Comparison of ENCODE assay signal across 1 cellular context in the genomic region with DNA sequence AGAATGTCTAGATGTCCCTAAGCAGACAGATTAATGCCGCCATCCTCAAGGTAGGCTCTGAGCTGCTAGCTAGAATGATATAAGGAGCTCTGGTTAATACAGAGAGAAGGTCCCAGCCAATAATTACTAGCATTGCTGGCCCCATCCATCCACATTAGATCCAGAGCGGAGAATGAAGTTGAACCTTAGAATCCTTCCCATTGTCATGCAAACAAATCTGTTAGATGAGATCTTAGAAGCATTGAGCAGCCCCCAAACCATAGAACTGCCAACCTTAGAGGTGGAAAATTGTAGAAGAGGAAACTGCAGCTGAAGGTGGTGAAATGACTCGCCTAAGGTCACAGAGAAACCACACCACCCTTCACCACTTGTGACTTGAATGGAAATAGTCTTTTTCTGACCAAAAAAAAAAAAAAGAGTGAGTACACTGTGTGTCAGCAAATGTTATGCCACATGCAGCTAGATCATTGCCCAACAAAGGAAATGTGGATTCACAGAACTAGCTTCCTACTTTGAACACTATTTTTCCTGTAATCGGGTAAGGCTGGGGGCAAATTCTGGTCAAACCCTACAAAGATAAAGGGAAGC.
TF ChIP-seq lines count a peak whose summit lies in the region.

No MANE protein-coding gene starts in this region.

TF ChIP-seq in GM12878, 131 proteins besides CTCF, POLR2A, EP300 and RAD21 (continued from another document and continues in another):
- TF ChIP-seq PML (IDR thresholded peaks at IDR 0.05; ENCODE audit: low read length), result 0 out of 2 replicates have a peak, but pooled peaks have one; percentile 70
- no peak for TF ChIP-seq HDAC2 (IDR thresholded peaks at IDR 0.05)
- no peak for TF ChIP-seq SMARCA5 (IDR thresholded peaks at IDR 0.05)
- TF ChIP-seq SMAD5 (IDR thresholded peaks at IDR 0.05; ENCODE audit: low read depth), result no peak
- TF ChIP-seq NRF1 (conservative IDR thresholded peaks at IDR 0.05; ENCODE audit: low read depth, low read length), result no peak
- TF ChIP-seq YY1 (IDR thresholded peaks at IDR 0.05; ENCODE audit: low read depth, low read length), result peak; percentile 42; the same call in 1 of the 2 replicates
- TF ChIP-seq BCL3 (IDR thresholded peaks at IDR 0.05; ENCODE audit: borderline replicate concordance, insufficient read depth, low read depth, low read length, poor library complexity, severe bottlenecking), result peak; percentile 51
- peak; percentile 99 for TF ChIP-seq RUNX3 (IDR thresholded peaks at IDR 0.05; ENCODE audit: low read length)
- TF ChIP-seq TARDBP (IDR thresholded peaks at IDR 0.05; ENCODE audit: borderline replicate concordance), result no peak
- TF ChIP-seq IKZF2 (IDR thresholded peaks at IDR 0.05), result peak; percentile 81 to 88
- TF ChIP-seq EED (IDR thresholded peaks at IDR 0.05; ENCODE audit: low read depth), result peak; percentile 89
- TF ChIP-seq SPI1 (IDR thresholded peaks at IDR 0.05; ENCODE audit: borderline replicate concordance, insufficient read depth, low read depth, low read length), result peak; percentile 38; the same call in 1 of the 2 replicates
- no peak for TF ChIP-seq RBBP5 (conservative IDR thresholded peaks at IDR 0.05)
- TF ChIP-seq JUNB (IDR thresholded peaks at IDR 0.05), result peak; percentile 93
- TF ChIP-seq, protein P1, sequence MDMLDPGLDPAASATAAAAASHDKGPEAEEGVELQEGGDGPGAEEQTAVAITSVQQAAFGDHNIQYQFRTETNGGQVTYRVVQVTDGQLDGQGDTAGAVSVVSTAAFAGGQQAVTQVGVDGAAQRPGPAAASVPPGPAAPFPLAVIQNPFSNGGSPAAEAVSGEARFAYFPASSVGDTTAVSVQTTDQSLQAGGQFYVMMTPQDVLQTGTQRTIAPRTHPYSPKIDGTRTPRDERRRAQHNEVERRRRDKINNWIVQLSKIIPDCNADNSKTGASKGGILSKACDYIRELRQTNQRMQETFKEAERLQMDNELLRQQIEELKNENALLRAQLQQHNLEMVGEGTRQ (IDR thresholded peaks at IDR 0.05; ENCODE audit: borderline replicate concordance, low read depth, low read length), result no peak
- no peak for TF ChIP-seq RFX5 (IDR thresholded peaks at IDR 0.05; ENCODE audit: low read depth, low read length)
- TF ChIP-seq USF1 (IDR thresholded peaks at IDR 0.05; ENCODE audit: borderline replicate concordance, extremely low read length, insufficient read depth, low read depth, low read length), result no peak
- no peak for TF ChIP-seq POLR2AphosphoS5 (IDR thresholded peaks at IDR 0.05; ENCODE audit: low read length)
- no peak for TF ChIP-seq ZNF217 (IDR thresholded peaks at IDR 0.05)
- TF ChIP-seq GATAD2B (conservative IDR thresholded peaks at IDR 0.05; ENCODE audit: low read depth), result no peak
- no peak for TF ChIP-seq MYB (IDR thresholded peaks at IDR 0.05; ENCODE audit: borderline replicate concordance, low read depth, low read length)
- no peak for TF ChIP-seq ZNF687 (IDR thresholded peaks at IDR 0.05)
- TF ChIP-seq BACH1 (IDR thresholded peaks at IDR 0.05; ENCODE audit: borderline replicate concordance), result 0 out of 2 replicates have a peak, but pooled peaks have one; percentile 59
- no peak for TF ChIP-seq SRF (IDR thresholded peaks at IDR 0.05; ENCODE audit: low read depth in 2 of 2, low read length in 2 of 2)
- TF ChIP-seq EZH2 (IDR thresholded peaks at IDR 0.05; ENCODE audit: borderline replicate concordance, control insufficient read depth, low read depth, low read length), result no peak
- TF ChIP-seq IKZF1 (conservative IDR thresholded peaks at IDR 0.05), result peak; percentile 73; the same call in 1 of the 2 replicates
- TF ChIP-seq CHD1 (IDR thresholded peaks at IDR 0.05; ENCODE audit: low read depth, low read length), result no peak
- no peak for TF ChIP-seq SMAD1 (IDR thresholded peaks at IDR 0.05; ENCODE audit: low read depth, partially characterized antibody)
- no peak for TF ChIP-seq BCLAF1 (IDR thresholded peaks at IDR 0.05)
- TF ChIP-seq TCF12 (IDR thresholded peaks at IDR 0.05; ENCODE audit: low read depth, low read length), result peak; percentile 87
- TF ChIP-seq E2F4 (IDR thresholded peaks at IDR 0.05; ENCODE audit: low read depth, low read length), result no peak
- TF ChIP-seq, protein P2, sequence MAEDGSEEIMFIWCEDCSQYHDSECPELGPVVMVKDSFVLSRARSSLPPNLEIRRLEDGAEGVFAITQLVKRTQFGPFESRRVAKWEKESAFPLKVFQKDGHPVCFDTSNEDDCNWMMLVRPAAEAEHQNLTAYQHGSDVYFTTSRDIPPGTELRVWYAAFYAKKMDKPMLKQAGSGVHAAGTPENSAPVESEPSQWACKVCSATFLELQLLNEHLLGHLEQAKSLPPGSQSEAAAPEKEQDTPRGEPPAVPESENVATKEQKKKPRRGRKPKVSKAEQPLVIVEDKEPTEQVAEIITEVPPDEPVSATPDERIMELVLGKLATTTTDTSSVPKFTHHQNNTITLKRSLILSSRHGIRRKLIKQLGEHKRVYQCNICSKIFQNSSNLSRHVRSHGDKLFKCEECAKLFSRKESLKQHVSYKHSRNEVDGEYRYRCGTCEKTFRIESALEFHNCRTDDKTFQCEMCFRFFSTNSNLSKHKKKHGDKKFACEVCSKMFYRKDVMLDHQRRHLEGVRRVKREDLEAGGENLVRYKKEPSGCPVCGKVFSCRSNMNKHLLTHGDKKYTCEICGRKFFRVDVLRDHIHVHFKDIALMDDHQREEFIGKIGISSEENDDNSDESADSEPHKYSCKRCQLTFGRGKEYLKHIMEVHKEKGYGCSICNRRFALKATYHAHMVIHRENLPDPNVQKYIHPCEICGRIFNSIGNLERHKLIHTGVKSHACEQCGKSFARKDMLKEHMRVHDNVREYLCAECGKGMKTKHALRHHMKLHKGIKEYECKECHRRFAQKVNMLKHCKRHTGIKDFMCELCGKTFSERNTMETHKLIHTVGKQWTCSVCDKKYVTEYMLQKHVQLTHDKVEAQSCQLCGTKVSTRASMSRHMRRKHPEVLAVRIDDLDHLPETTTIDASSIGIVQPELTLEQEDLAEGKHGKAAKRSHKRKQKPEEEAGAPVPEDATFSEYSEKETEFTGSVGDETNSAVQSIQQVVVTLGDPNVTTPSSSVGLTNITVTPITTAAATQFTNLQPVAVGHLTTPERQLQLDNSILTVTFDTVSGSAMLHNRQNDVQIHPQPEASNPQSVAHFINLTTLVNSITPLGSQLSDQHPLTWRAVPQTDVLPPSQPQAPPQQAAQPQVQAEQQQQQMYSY (CRISPR knock-in tag; IDR thresholded peaks at IDR 0.05), result no peak
- TF ChIP-seq MEF2B (IDR thresholded peaks at IDR 0.05; ENCODE audit: partially characterized antibody, poor library complexity, severe bottlenecking), result peak; percentile 73
- TF ChIP-seq, protein P3, sequence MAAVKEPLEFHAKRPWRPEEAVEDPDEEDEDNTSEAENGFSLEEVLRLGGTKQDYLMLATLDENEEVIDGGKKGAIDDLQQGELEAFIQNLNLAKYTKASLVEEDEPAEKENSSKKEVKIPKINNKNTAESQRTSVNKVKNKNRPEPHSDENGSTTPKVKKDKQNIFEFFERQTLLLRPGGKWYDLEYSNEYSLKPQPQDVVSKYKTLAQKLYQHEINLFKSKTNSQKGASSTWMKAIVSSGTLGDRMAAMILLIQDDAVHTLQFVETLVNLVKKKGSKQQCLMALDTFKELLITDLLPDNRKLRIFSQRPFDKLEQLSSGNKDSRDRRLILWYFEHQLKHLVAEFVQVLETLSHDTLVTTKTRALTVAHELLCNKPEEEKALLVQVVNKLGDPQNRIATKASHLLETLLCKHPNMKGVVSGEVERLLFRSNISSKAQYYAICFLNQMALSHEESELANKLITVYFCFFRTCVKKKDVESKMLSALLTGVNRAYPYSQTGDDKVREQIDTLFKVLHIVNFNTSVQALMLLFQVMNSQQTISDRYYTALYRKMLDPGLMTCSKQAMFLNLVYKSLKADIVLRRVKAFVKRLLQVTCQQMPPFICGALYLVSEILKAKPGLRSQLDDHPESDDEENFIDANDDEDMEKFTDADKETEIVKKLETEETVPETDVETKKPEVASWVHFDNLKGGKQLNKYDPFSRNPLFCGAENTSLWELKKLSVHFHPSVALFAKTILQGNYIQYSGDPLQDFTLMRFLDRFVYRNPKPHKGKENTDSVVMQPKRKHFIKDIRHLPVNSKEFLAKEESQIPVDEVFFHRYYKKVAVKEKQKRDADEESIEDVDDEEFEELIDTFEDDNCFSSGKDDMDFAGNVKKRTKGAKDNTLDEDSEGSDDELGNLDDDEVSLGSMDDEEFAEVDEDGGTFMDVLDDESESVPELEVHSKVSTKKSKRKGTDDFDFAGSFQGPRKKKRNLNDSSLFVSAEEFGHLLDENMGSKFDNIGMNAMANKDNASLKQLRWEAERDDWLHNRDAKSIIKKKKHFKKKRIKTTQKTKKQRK (IDR thresholded peaks at IDR 0.05; ENCODE audit: low read depth, low read length), result no peak
- TF ChIP-seq YBX1 (IDR thresholded peaks at IDR 0.05), result no peak
- TF ChIP-seq ZNF24 (IDR thresholded peaks at IDR 0.05), result no peak
- no peak for TF ChIP-seq RAD51 (IDR thresholded peaks at IDR 0.05)
- TF ChIP-seq IRF4 (IDR thresholded peaks at IDR 0.05; ENCODE audit: low read depth, low read length), result peak; percentile 96
- TF ChIP-seq BMI1 (IDR thresholded peaks at IDR 0.05; ENCODE audit: borderline replicate concordance), result peak; percentile 54; the same call in 1 of the 2 replicates
